Comparison of ENCODE assay signal across 11 cellular contexts in the genomic region with DNA sequence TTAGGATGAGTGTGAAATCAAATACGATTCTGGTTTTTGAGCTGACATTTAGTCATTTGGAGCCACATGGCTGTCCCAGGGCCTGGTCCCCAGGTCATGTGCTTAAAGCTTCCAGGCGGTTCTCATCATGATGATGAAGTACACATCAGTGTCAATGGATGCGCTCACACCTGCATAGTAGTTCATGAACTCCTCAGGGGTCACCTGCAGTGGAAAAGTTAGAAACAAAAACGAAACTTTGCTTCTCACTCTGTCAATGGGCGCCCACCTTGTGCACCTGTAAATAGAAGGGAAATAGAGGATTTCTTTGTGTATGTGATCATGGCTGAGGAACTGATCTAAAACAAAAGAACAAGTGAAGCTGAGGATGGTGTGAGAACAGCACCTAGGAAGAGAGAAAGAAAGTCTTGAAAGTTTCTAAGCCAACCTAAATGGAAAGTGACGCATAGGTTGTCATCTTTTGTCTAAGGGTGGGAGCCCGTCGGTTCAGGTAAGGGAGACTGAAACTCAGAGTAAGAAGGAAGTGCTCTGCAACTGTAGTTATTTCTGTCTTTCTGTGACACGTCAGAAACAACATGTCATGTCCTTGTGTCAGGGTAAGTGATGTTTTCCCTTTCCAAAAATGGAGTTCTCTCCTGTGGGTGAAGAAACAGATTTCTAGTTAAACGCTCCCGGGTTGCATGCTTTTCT. TPM values are rescaled to one million over a fixed set of nuclear protein-coding genes. Genes with fewer than 3 reads are reported as not detected.
DNase-seq lines count a peak whose midpoint lies in the region; ATAC-seq, FAIRE-seq and TF ChIP-seq lines count a peak whose summit lies in the region.
"Had no signal": no experiment of that assay in that cellular context is flagged by ENCODE, and none has a peak within 500 bp of the region (broad histone marks: within the 10 kb centered on the region; RNA-seq: fewer than 3 reads in every experiment).

No MANE protein-coding gene starts in this region.

- H3K27me3 ChIP-seq in DOHH2 (ENCODE audit: control insufficient read depth, low read length) (no peaks in the 10 kb centered on the region), pancreas (no peaks in the 10 kb centered on the region)

- H3K9me3 ChIP-seq in DOHH2 (ENCODE audit: control insufficient read depth, insufficient read depth, low read length) (peaks cover 3% of the 10 kb centered on the region; the same call in 1 of the 2 replicates), pancreas (no peaks in the 10 kb centered on the region)

- POLR2A ChIA-PET in activated CD4-positive, alpha-beta memory T cell treated with anti-CD3 and anti-CD28 coated beads for 36 hours (lab: Charles Lee) = interaction anchor here (0.6 to 4.4 kb wide), 13 partner anchors 16 to 775 kb away, joined by 3 to 20 read pairs (median 3); a partner anchor contains a TSS

- H3K4me2 ChIP-seq in DOHH2 (ENCODE audit: low read length) = peak overlapping the region; percentile 72

- no peaks in the 10 kb centered on the region for H3K9me2 ChIP-seq in DOHH2 (replicated peaks; ENCODE audit: control insufficient read depth, low read length)

- 67 to 83% methylated on average over 11 of the region's 11 CpGs for WGBS in pancreas, 2 donors

- no peak overlapping the region for H3K4me3 Mint-ChIP-seq in activated CD4-positive, alpha-beta memory T cell treated with anti-CD3 and anti-CD28 coated beads for 36 hours

- DNase-seq in activated CD4-positive, alpha-beta memory T cell treated with anti-CD3 and anti-CD28 coated beads for 36 hours = peak; percentile 65
- DNase-seq in pancreas = no peak
- DNase-seq in NCI-H2107 treated with DMSO at 0.1 percent for 48 hours (lab: John Stamatoyannopoulos, UW; ENCODE audit: unreplicated experiment) = no peak
- no peak for DNase-seq in UCSD-AML1 (lab: John Stamatoyannopoulos, UW; ENCODE audit: unreplicated experiment)
- DNase-seq: stimulated activated CD8-positive, alpha-beta memory T cell treated with anti-CD3 and anti-CD28 coated beads, Interleukin-4, amount 100 ng/mL, for 48 hours had no signal

- ATAC-seq in GM19023 (IDR thresholded peaks at IDR 0.05; ENCODE audit: unreplicated experiment) (peak; percentile 43), HG02870 (IDR thresholded peaks at IDR 0.05; ENCODE audit: unreplicated experiment) (peak; percentile 64), pancreas (no peak), SK-N-SH treated with all-trans-retinoic acid at 6 μM for 48 hours (no peak)

- H3K79me2 ChIP-seq in DOHH2 (ENCODE audit: control insufficient read depth, low read length) = no peaks in the 10 kb centered on the region

- H3K36me3 ChIP-seq in DOHH2 (ENCODE audit: control insufficient read depth, low read length) (peaks cover 23% of the 10 kb centered on the region), pancreas (no peaks in the 10 kb centered on the region)

- intact Hi-C loops in activated CD4-positive, alpha-beta memory T cell treated with anti-CD3 and anti-CD28 coated beads for 36 hours (cut with micrococcal nuclease) = loop anchor here (1.0 to 2.0 kb wide), 8 partner anchors 15 to 236 kb away; no protein-coding TSS in a partner anchor
- intact Hi-C loops in pancreas (cut with DNase I) = no loop called here

- no peak for TF ChIP-seq CTCF in DOHH2 (IDR thresholded peaks at IDR 0.05; ENCODE audit: low read depth, low read length, poor library complexity, severe bottlenecking)
- no peak for TF ChIP-seq CTCF in pancreas (IDR thresholded peaks at IDR 0.05)

- H3K27ac Mint-ChIP-seq in activated CD4-positive, alpha-beta memory T cell treated with anti-CD3 and anti-CD28 coated beads for 36 hours = peak overlapping the region; percentile 82

- peaks cover 100% of the 10 kb centered on the region for H3K4me1 ChIP-seq in DOHH2 (ENCODE audit: control insufficient read depth, low read length)
- H3K4me1 ChIP-seq in pancreas = no peaks in the 10 kb centered on the region

- H3K4me3 ChIP-seq in DOHH2 (ENCODE audit: low read length) (peak overlapping the region; percentile 48), pancreas (no peak overlapping the region)

- peaks cover 30% of the 10 kb centered on the region for H3F3A ChIP-seq in DOHH2 (ENCODE audit: control insufficient read depth, insufficient read depth)

- H3K27me3 Mint-ChIP-seq in activated CD4-positive, alpha-beta memory T cell treated with anti-CD3 and anti-CD28 coated beads for 36 hours = no peaks in the 10 kb centered on the region

- H4K20me1 ChIP-seq in DOHH2 (ENCODE audit: control insufficient read depth, insufficient read depth, low read depth, low read length) = no peaks in the 10 kb centered on the region

- CTCF ChIA-PET in activated CD4-positive, alpha-beta memory T cell treated with anti-CD3 and anti-CD28 coated beads for 36 hours (lab: Charles Lee) = interaction anchor here (1.3 to 3.3 kb wide), 5 partner anchors 21 to 254 kb away, joined by 4 to 14 read pairs (median 6); a partner anchor contains a TSS

- FAIRE-seq in pancreas (lab: Jason Lieb, UNC) = no peak

- H3K36me3 Mint-ChIP-seq in activated CD4-positive, alpha-beta memory T cell treated with anti-CD3 and anti-CD28 coated beads for 36 hours = peaks cover 2% of the 10 kb centered on the region

- peaks cover 77% of the 10 kb centered on the region for H3K4me1 Mint-ChIP-seq in activated CD4-positive, alpha-beta memory T cell treated with anti-CD3 and anti-CD28 coated beads for 36 hours (ENCODE audit: low read depth)

- H3K27ac ChIP-seq in DOHH2 (ENCODE audit: low read depth, low read length) (peak overlapping the region; percentile 91), pancreas (no peak overlapping the region)

- no peaks in the 10 kb centered on the region for H3K9me3 Mint-ChIP-seq in activated CD4-positive, alpha-beta memory T cell treated with anti-CD3 and anti-CD28 coated beads for 36 hours

TF ChIP-seq in SK-N-SH treated with all-trans-retinoic acid at 6 μM for 48 hours, 23 proteins besides CTCF, POLR2A, EP300 and RAD21 (continues in another document):
- TF ChIP-seq GLIS3 (CRISPR knock-in tag; IDR thresholded peaks at IDR 0.05) = no peak
- TF ChIP-seq, protein P1, sequence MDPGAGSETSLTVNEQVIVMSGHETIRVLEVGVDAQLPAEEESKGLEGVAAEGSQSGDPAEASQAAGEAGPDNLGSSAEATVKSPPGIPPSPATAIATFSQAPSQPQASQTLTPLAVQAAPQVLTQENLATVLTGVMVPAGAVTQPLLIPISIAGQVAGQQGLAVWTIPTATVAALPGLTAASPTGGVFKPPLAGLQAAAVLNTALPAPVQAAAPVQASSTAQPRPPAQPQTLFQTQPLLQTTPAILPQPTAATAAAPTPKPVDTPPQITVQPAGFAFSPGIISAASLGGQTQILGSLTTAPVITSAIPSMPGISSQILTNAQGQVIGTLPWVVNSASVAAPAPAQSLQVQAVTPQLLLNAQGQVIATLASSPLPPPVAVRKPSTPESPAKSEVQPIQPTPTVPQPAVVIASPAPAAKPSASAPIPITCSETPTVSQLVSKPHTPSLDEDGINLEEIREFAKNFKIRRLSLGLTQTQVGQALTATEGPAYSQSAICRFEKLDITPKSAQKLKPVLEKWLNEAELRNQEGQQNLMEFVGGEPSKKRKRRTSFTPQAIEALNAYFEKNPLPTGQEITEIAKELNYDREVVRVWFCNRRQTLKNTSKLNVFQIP (CRISPR knock-in tag; IDR thresholded peaks at IDR 0.05; ENCODE audit: borderline replicate concordance, low read depth) = no peak
- TF ChIP-seq ISL1 (CRISPR knock-in tag; IDR thresholded peaks at IDR 0.05) = no peak
- TF ChIP-seq TOX (CRISPR knock-in tag; IDR thresholded peaks at IDR 0.05; ENCODE audit: borderline replicate concordance) = no peak
- TF ChIP-seq CSDC2 (CRISPR knock-in tag; IDR thresholded peaks at IDR 0.05) = no peak
- no peak for TF ChIP-seq PPARA (CRISPR knock-in tag; IDR thresholded peaks at IDR 0.05; ENCODE audit: borderline replicate concordance)
- TF ChIP-seq ZNF565 (CRISPR knock-in tag; conservative IDR thresholded peaks at IDR 0.05; ENCODE audit: low read depth) = no peak
- TF ChIP-seq ZC3H10 (CRISPR knock-in tag; IDR thresholded peaks at IDR 0.05) = no peak
- TF ChIP-seq ARNTL (CRISPR knock-in tag; IDR thresholded peaks at IDR 0.05; ENCODE audit: borderline replicate concordance, low read depth) = no peak
- TF ChIP-seq, protein P2, sequence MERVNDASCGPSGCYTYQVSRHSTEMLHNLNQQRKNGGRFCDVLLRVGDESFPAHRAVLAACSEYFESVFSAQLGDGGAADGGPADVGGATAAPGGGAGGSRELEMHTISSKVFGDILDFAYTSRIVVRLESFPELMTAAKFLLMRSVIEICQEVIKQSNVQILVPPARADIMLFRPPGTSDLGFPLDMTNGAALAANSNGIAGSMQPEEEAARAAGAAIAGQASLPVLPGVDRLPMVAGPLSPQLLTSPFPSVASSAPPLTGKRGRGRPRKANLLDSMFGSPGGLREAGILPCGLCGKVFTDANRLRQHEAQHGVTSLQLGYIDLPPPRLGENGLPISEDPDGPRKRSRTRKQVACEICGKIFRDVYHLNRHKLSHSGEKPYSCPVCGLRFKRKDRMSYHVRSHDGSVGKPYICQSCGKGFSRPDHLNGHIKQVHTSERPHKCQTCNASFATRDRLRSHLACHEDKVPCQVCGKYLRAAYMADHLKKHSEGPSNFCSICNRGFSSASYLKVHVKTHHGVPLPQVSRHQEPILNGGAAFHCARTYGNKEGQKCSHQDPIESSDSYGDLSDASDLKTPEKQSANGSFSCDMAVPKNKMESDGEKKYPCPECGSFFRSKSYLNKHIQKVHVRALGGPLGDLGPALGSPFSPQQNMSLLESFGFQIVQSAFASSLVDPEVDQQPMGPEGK (CRISPR knock-in tag; IDR thresholded peaks at IDR 0.05; ENCODE audit: borderline replicate concordance) = no peak
- no peak for TF ChIP-seq ZFP3 (CRISPR knock-in tag; IDR thresholded peaks at IDR 0.05)
- TF ChIP-seq RARB (CRISPR knock-in tag; IDR thresholded peaks at IDR 0.05) = no peak
- TF ChIP-seq SNAI2 (CRISPR knock-in tag; IDR thresholded peaks at IDR 0.05) = no peak
- TF ChIP-seq ZNF8 (CRISPR knock-in tag; IDR thresholded peaks at IDR 0.05) = no peak
- TF ChIP-seq TCF4 (CRISPR knock-in tag; IDR thresholded peaks at IDR 0.05; ENCODE audit: borderline replicate concordance) = no peak

RNA-seq across cellular contexts. Expression of a gene that starts 33.8 kb away (rescaled TPM):
- total RNA-seq in activated CD4-positive, alpha-beta memory T cell treated with anti-CD3 and anti-CD28 coated beads for 36 hours = 1 to 10 TPM in 1 of 2 experiments, under 1 TPM in 1; 0.73 to 1.0 TPM
- total RNA-seq in pancreas = not detected
- 1 to 10 TPM in 1 of 2 donors, not detected in 1; 1.7 TPM for polyA plus RNA-seq in pancreas
- total RNA-seq: H4, renal cortical epithelial cell had no signal

RNA-seq across cellular contexts. Expression of a gene that starts 47.9 kb away (rescaled TPM):
- total RNA-seq in activated CD4-positive, alpha-beta memory T cell treated with anti-CD3 and anti-CD28 coated beads for 36 hours = 100 to 1,000 TPM; 163 to 169 TPM
- 1 to 10 TPM in 4 of 6 donors, under 1 TPM in 2; 0.04 to 3.9 (median 2.3) TPM for total RNA-seq in pancreas
- polyA plus RNA-seq in pancreas = under 1 TPM; 0.23 to 0.52 TPM

Comparison
In these comparisons a context has a peak if more than half of its experiments do, and no peak if none do; other contexts are left out.
1. ATAC-seq: peak in GM19023 (single experiment) and HG02870 (single experiment); none in pancreas (0 of 4) and SK-N-SH treated with all-trans-retinoic acid at 6 μM for 48 hours (single experiment).
2. RNA of a gene that starts 47.9 kb away (total RNA-seq): 163 to 169 TPM in activated CD4-positive, alpha-beta memory T cell treated with anti-CD3 and anti-CD28 coated beads for 36 hours; 0.04 to 3.9 TPM in pancreas; every median in the first group is over 10 times any median in the second.